In the genomic region with DNA sequence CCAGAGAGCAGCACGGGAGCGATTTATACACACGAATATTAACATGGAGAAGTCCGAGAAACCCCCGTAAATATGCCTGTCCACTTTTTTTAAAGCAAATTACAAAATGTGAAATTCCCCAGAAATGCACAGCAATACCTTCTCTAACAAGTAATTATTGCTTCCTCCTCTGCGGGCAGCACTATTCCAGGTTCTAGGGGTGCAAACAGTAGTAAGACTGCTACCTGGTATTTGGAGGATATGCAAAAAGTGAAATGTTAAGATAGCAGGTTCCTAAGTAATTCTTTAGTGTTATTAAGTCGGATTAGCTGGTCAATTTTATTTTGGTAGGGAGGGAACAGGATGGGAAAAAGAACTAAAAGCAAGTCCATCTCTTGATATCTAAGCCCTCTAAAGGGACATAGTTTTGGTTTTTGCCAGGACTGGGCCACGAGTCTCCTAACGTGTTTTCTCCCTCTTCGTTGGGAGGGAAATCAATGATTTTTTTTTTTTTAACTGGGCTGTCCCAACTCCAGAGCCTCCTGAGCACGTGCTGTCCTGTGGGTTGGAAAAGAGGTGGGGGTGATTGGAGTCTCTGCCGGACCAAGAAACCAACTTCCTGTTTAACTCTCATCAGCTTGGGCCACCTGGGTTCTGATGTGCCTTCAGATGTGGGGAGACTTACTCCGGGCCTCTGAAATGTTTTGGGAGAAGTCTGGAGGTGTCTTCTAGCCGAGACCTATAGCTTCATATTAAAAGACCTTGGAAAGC, we compare ENCODE assay signal across 1 cellular context.
TF ChIP-seq lines count a peak whose summit lies in the region.

No MANE protein-coding gene starts in this region.

TF ChIP-seq in HepG2, 621 proteins besides CTCF, POLR2A, EP300 and RAD21 (continued from another document and continues in another):
- TF ChIP-seq, protein P1, sequence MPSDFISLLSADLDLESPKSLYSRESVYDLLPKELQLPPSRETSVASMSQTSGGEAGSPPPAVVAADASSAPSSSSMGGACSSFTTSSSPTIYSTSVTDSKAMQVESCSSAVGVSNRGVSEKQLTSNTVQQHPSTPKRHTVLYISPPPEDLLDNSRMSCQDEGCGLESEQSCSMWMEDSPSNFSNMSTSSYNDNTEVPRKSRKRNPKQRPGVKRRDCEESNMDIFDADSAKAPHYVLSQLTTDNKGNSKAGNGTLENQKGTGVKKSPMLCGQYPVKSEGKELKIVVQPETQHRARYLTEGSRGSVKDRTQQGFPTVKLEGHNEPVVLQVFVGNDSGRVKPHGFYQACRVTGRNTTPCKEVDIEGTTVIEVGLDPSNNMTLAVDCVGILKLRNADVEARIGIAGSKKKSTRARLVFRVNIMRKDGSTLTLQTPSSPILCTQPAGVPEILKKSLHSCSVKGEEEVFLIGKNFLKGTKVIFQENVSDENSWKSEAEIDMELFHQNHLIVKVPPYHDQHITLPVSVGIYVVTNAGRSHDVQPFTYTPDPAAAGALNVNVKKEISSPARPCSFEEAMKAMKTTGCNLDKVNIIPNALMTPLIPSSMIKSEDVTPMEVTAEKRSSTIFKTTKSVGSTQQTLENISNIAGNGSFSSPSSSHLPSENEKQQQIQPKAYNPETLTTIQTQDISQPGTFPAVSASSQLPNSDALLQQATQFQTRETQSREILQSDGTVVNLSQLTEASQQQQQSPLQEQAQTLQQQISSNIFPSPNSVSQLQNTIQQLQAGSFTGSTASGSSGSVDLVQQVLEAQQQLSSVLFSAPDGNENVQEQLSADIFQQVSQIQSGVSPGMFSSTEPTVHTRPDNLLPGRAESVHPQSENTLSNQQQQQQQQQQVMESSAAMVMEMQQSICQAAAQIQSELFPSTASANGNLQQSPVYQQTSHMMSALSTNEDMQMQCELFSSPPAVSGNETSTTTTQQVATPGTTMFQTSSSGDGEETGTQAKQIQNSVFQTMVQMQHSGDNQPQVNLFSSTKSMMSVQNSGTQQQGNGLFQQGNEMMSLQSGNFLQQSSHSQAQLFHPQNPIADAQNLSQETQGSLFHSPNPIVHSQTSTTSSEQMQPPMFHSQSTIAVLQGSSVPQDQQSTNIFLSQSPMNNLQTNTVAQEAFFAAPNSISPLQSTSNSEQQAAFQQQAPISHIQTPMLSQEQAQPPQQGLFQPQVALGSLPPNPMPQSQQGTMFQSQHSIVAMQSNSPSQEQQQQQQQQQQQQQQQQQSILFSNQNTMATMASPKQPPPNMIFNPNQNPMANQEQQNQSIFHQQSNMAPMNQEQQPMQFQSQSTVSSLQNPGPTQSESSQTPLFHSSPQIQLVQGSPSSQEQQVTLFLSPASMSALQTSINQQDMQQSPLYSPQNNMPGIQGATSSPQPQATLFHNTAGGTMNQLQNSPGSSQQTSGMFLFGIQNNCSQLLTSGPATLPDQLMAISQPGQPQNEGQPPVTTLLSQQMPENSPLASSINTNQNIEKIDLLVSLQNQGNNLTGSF (CRISPR knock-in tag; IDR thresholded peaks at IDR 0.05) = no peak
- peak; percentile 77 for TF ChIP-seq ZNF335 (CRISPR knock-in tag; IDR thresholded peaks at IDR 0.05)
- peak; percentile 72; the same call in 1 of the 2 replicates for TF ChIP-seq ZNF205 (CRISPR knock-in tag; IDR thresholded peaks at IDR 0.05)
- no peak for TF ChIP-seq HHEX (CRISPR knock-in tag; IDR thresholded peaks at IDR 0.05)
- 0 out of 2 replicates have a peak, but pooled peaks have one; percentile 73 for TF ChIP-seq ZSCAN12 (CRISPR knock-in tag; IDR thresholded peaks at IDR 0.05)
- TF ChIP-seq ZNF543 (CRISPR knock-in tag; IDR thresholded peaks at IDR 0.05) = no peak
- TF ChIP-seq PHF8 (CRISPR knock-in tag; IDR thresholded peaks at IDR 0.05) = peak; percentile 37; the same call in 1 of the 2 replicates
- no peak for TF ChIP-seq REPIN1 (CRISPR knock-in tag; IDR thresholded peaks at IDR 0.05; ENCODE audit: borderline replicate concordance, low read depth)
- TF ChIP-seq ZFP36 (IDR thresholded peaks at IDR 0.05; ENCODE audit: borderline replicate concordance, low read depth, low read length, partially characterized antibody) = no peak
- TF ChIP-seq NFRKB (IDR thresholded peaks at IDR 0.05) = no peak
- peak; percentile 48; the same call in 1 of the 2 replicates for TF ChIP-seq ARID4A (CRISPR knock-in tag; IDR thresholded peaks at IDR 0.05; ENCODE audit: borderline replicate concordance)
- TF ChIP-seq HNRNPH1 (optimal IDR thresholded peaks at IDR 0.05; ENCODE audit: low read depth, low read length) = no peak
- no peak for TF ChIP-seq ZHX1 (CRISPR knock-in tag; IDR thresholded peaks at IDR 0.05; ENCODE audit: low read depth)
- TF ChIP-seq CBFB (CRISPR knock-in tag; IDR thresholded peaks at IDR 0.05) = no peak
- peak; percentile 88; the same call in 1 of the 2 replicates for TF ChIP-seq TFDP1 (CRISPR knock-in tag; IDR thresholded peaks at IDR 0.05; ENCODE audit: borderline replicate concordance)
- TF ChIP-seq SMAD9 (CRISPR knock-in tag; IDR thresholded peaks at IDR 0.05) = no peak
- TF ChIP-seq TERF1 (CRISPR knock-in tag; IDR thresholded peaks at IDR 0.05) = no peak
- TF ChIP-seq ZNF142 (CRISPR knock-in tag; IDR thresholded peaks at IDR 0.05) = no peak; the same call in 1 of the 2 replicates
- no peak for TF ChIP-seq ZNF24 (IDR thresholded peaks at IDR 0.05)
- no peak for TF ChIP-seq TAF15 (IDR thresholded peaks at IDR 0.05; ENCODE audit: low read depth, low read length, poor library complexity, severe bottlenecking)
- TF ChIP-seq KDM5B (CRISPR knock-in tag; IDR thresholded peaks at IDR 0.05; ENCODE audit: borderline replicate concordance) = no peak
- TF ChIP-seq, protein P2, sequence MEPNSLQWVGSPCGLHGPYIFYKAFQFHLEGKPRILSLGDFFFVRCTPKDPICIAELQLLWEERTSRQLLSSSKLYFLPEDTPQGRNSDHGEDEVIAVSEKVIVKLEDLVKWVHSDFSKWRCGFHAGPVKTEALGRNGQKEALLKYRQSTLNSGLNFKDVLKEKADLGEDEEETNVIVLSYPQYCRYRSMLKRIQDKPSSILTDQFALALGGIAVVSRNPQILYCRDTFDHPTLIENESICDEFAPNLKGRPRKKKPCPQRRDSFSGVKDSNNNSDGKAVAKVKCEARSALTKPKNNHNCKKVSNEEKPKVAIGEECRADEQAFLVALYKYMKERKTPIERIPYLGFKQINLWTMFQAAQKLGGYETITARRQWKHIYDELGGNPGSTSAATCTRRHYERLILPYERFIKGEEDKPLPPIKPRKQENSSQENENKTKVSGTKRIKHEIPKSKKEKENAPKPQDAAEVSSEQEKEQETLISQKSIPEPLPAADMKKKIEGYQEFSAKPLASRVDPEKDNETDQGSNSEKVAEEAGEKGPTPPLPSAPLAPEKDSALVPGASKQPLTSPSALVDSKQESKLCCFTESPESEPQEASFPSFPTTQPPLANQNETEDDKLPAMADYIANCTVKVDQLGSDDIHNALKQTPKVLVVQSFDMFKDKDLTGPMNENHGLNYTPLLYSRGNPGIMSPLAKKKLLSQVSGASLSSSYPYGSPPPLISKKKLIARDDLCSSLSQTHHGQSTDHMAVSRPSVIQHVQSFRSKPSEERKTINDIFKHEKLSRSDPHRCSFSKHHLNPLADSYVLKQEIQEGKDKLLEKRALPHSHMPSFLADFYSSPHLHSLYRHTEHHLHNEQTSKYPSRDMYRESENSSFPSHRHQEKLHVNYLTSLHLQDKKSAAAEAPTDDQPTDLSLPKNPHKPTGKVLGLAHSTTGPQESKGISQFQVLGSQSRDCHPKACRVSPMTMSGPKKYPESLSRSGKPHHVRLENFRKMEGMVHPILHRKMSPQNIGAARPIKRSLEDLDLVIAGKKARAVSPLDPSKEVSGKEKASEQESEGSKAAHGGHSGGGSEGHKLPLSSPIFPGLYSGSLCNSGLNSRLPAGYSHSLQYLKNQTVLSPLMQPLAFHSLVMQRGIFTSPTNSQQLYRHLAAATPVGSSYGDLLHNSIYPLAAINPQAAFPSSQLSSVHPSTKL (CRISPR knock-in tag; IDR thresholded peaks at IDR 0.05) = peak; percentile 75
- no peak for TF ChIP-seq PHF20 (CRISPR knock-in tag; IDR thresholded peaks at IDR 0.05)
